21 cellular contexts compared by ENCODE assay signal in genomic region chr9:7560669-7561305, GRCh38.
A peak's percentile ranks its signal among the peaks of the same experiment; 100 is the strongest.
DNase-seq lines count a peak whose midpoint lies in the region; ATAC-seq and TF ChIP-seq lines count a peak whose summit lies in the region.
"Had no signal": no experiment of that assay in that cellular context is flagged by ENCODE, and none has a peak within 500 bp of the region (broad histone marks: within the 10 kb centered on the region; RNA-seq: fewer than 3 reads in every experiment).

No MANE protein-coding gene starts in this region.

- no peaks in the 10 kb centered on the region for H3K36me3 Mint-ChIP-seq in nephron progenitor cell (ENCODE audit: low read depth)
- H3K36me3 Mint-ChIP-seq: activated naive CD8-positive, alpha-beta T cell; memory B cell; naive thymus-derived CD8-positive, alpha-beta T cell had no signal

- TF ChIP-seq POLR2A in gastroesophageal sphincter (IDR thresholded peaks at IDR 0.05), result no peak

- peak; percentile 74 for ATAC-seq in Right ventricle myocardium superior (ENCODE audit: poor library complexity)
- ATAC-seq in gastroesophageal sphincter, result no peak
- ATAC-seq: naive thymus-derived CD8-positive, alpha-beta T cell had no signal

- H3K4me1 Mint-ChIP-seq in nephron progenitor cell, result peaks cover 26% of the 10 kb centered on the region
- H3K4me1 Mint-ChIP-seq: memory B cell; naive thymus-derived CD8-positive, alpha-beta T cell had no signal

- no peaks in the 10 kb centered on the region for H3K4me1 ChIP-seq in gastroesophageal sphincter
- H3K4me1 ChIP-seq: Caco-2, colonic mucosa, prostate gland had no signal

- DNase-seq in Right ventricle myocardium superior, result no peak
- no peak for DNase-seq in cardiac septum (ENCODE audit: low spot score)
- peak; percentile 1 for DNase-seq in fibroblast of villous mesenchyme (ENCODE audit: low read depth)
- no peak for DNase-seq in nephron progenitor cell
- DNase-seq in cerebellum (ENCODE audit: low spot score), result no peak
- no peak for DNase-seq in MG63
- DNase-seq: activated CD4-positive, CD25-positive, alpha-beta regulatory T cell treated with anti-CD3 and anti-CD28 coated beads, Interleukin-2, amount 50 U/mL, for 72 hours; activated CD8-positive, alpha-beta memory T cell treated with anti-CD3 and anti-CD28 coated beads for 24 hours; Caco-2; colonic mucosa; HCEC 1CT; Kasumi-1; naive thymus-derived CD8-positive, alpha-beta T cell; NCI-H1092; NCI-H2029 treated with DMSO at 0.1 percent for 48 hours had no signal

- H3K4me3 Mint-ChIP-seq in nephron progenitor cell, result no peak overlapping the region
- H3K4me3 Mint-ChIP-seq: activated naive CD8-positive, alpha-beta T cell; memory B cell; naive thymus-derived CD8-positive, alpha-beta T cell had no signal

- intact Hi-C loops in Right ventricle myocardium superior (cut with DNase I) (no loop called here), cardiac septum (cut with DNase I) (no loop called here)

- H3K27me3 ChIP-seq in gastroesophageal sphincter, result no peaks in the 10 kb centered on the region
- no peaks in the 10 kb centered on the region for H3K27me3 ChIP-seq in MG63
- H3K27me3 ChIP-seq: colonic mucosa had no signal

- H3K27ac ChIP-seq in temporal lobe (ENCODE audit: low read depth, low read length), result peak overlapping the region; percentile 37
- no peak overlapping the region for H3K27ac ChIP-seq in gastroesophageal sphincter
- H3K27ac ChIP-seq: colonic mucosa, prostate gland, RWPE1 had no signal

- no peak overlapping the region for H3K4me3 ChIP-seq in fibroblast of villous mesenchyme (ENCODE audit: low read depth, low read length)
- H3K4me3 ChIP-seq in gastroesophageal sphincter, result no peak overlapping the region
- H3K4me3 ChIP-seq in MG63, result no peak overlapping the region
- H3K4me3 ChIP-seq: colonic mucosa, prostate gland had no signal

- peak overlapping the region; percentile 64 for H3K27ac Mint-ChIP-seq in nephron progenitor cell
- H3K27ac Mint-ChIP-seq: activated naive CD8-positive, alpha-beta T cell; memory B cell; naive thymus-derived CD8-positive, alpha-beta T cell had no signal

- TF ChIP-seq EP300 in gastroesophageal sphincter (IDR thresholded peaks at IDR 0.05), result no peak

- no peaks in the 10 kb centered on the region for H3K9me3 Mint-ChIP-seq in nephron progenitor cell
- H3K9me3 Mint-ChIP-seq: memory B cell had no signal

- 44 to 52% methylated on average over 2 to 5 of the region's 5 CpGs for WGBS in gastroesophageal sphincter (ENCODE audit: low coverage in 1 of 2), 2 donors

- TF ChIP-seq CTCF in fibroblast of villous mesenchyme (IDR thresholded peaks at IDR 0.05; ENCODE audit: insufficient read depth, low read depth, low read length) (no peak), nephron progenitor cell (IDR thresholded peaks at IDR 0.05) (no peak), gastroesophageal sphincter (IDR thresholded peaks at IDR 0.05) (no peak)

- H3K27me3 Mint-ChIP-seq in nephron progenitor cell (ENCODE audit: low read depth, poor library complexity), result no peaks in the 10 kb centered on the region
- H3K27me3 Mint-ChIP-seq: activated naive CD8-positive, alpha-beta T cell; memory B cell had no signal

- no peaks in the 10 kb centered on the region for H3K36me3 ChIP-seq in gastroesophageal sphincter
- no peaks in the 10 kb centered on the region for H3K36me3 ChIP-seq in MG63
- H3K36me3 ChIP-seq: colonic mucosa, prostate gland had no signal

- H3K9me3 ChIP-seq in gastroesophageal sphincter, result no peaks in the 10 kb centered on the region
- H3K9me3 ChIP-seq in MG63, result no peaks in the 10 kb centered on the region
- H3K9me3 ChIP-seq: Caco-2, colonic mucosa, prostate gland had no signal
